11 cellular contexts compared by ENCODE assay signal in the genomic region with DNA sequence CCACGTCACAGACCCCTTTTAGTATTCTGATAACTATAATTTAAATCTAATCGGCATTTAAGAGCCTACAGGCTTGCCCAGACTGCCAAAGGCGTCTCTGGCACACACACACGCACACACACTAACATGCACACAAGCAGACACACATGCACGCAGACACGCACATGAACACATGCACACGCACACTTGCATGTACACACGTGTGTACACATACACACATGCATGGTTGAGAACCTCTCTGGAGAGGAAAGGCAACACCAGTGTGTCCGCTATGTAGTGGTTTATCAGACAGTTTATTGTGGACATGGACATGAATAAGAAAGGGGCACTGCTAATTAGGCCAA.
"Had no signal": no experiment of that assay in that cellular context is flagged by ENCODE, and none has a peak within 500 bp of the region (broad histone marks: within the 10 kb centered on the region; RNA-seq: fewer than 3 reads in every experiment).

No MANE protein-coding gene starts in this region.

- H3K27me3 ChIP-seq: foreskin keratinocyte had no signal

- H3K36me3 ChIP-seq: breast epithelium, suprapubic skin, upper lobe of right lung had no signal

- H3K9me3 ChIP-seq: breast epithelium, mucosa of descending colon, psoas muscle, suprapubic skin, upper lobe of right lung had no signal

- H3K4me3 ChIP-seq: lung, mucosa of descending colon, psoas muscle, suprapubic skin, upper lobe of right lung had no signal

- H3K27ac ChIP-seq: breast epithelium, foreskin keratinocyte, psoas muscle, suprapubic skin, upper lobe of right lung had no signal

- H3K4me3 Mint-ChIP-seq: activated CD4-positive, alpha-beta memory T cell treated with anti-CD3 and anti-CD28 coated beads, Interleukin-2, amount 10 ng/mL, durations not matched to agents 7 days and 5 days; activated naive CD8-positive, alpha-beta T cell treated with anti-CD3 and anti-CD28 coated beads for 36 hours had no signal

- H3K27ac Mint-ChIP-seq: activated CD4-positive, alpha-beta memory T cell treated with anti-CD3 and anti-CD28 coated beads, Interleukin-2, amount 10 ng/mL, durations not matched to agents 7 days and 5 days; activated naive CD8-positive, alpha-beta T cell treated with anti-CD3 and anti-CD28 coated beads for 36 hours had no signal

- H3K9me3 Mint-ChIP-seq: activated CD4-positive, alpha-beta memory T cell treated with anti-CD3 and anti-CD28 coated beads, Interleukin-2, amount 10 ng/mL, durations not matched to agents 7 days and 5 days; activated naive CD8-positive, alpha-beta T cell treated with anti-CD3 and anti-CD28 coated beads for 36 hours; natural killer cell had no signal

- FAIRE-seq: colon had no signal

- H3K36me3 Mint-ChIP-seq: activated naive CD8-positive, alpha-beta T cell treated with anti-CD3 and anti-CD28 coated beads for 36 hours; natural killer cell had no signal
